Comparison of ENCODE assay signal across 9 cellular contexts in the genomic region with DNA sequence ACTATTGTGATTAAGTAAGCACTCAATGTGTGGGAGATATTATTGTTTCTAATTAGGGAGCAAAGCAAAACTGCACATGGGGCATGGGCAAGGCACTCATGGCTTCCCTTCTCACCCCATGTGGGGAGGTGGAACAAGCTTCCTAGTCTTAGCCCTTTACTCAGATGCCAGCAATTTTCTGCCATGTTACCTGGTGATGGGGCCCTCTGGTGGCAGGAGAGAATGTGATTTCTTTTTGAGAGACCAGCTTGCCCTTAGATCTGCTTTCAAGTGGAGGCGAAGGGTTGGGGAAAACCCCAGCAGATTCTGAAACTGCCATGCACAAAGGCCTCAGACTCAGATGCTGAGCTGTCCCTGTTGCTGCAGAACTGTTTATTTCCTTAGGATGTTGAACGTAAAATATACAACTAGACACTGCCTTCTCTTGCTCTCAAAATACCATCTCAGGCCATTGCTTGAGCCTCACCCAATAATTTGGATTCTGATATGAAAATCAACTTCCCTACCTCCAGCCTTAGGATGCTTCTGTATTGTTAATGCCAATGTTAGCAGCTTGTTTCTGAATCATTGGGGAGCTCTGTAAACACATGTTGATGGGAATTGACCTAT.
DNase-seq lines count a peak whose midpoint lies in the region; ATAC-seq and TF ChIP-seq lines count a peak whose summit lies in the region.
"Had no signal": no experiment of that assay in that cellular context is flagged by ENCODE, and none has a peak within 500 bp of the region (broad histone marks: within the 10 kb centered on the region; RNA-seq: fewer than 3 reads in every experiment).

No MANE protein-coding gene starts in this region.

- H3K4me1 ChIP-seq in left lung: peaks cover 0 to 17% of the 10 kb centered on the region in 2 donors

- intact Hi-C loops in left lung (cut with DNase I): no loop called here

- H3K27ac ChIP-seq in left lung: no peak overlapping the region
- H3K27ac ChIP-seq: BLaER1 treated with 17β-estradiol and CSF1 and Interleukin-3, amounts not matched to agents 10 nM and 100 nM had no signal

- no peak overlapping the region for H3K4me3 ChIP-seq in MG63
- H3K4me3 ChIP-seq in left lung: no peak overlapping the region
- H3K4me3 ChIP-seq: BLaER1 treated with 17β-estradiol and CSF1 and Interleukin-3, amounts not matched to agents 10 nM and 100 nM had no signal

- TF ChIP-seq CTCF in left lung (IDR thresholded peaks at IDR 0.05): peak; percentile 17 to 19

- no peaks in the 10 kb centered on the region for H3K36me3 ChIP-seq in MG63
- H3K36me3 ChIP-seq in left lung: no peaks in the 10 kb centered on the region
- H3K36me3 ChIP-seq: BLaER1 treated with 17β-estradiol and CSF1 and Interleukin-3, amounts not matched to agents 10 nM and 100 nM had no signal

- H3K27me3 ChIP-seq in MG63 (no peaks in the 10 kb centered on the region), left lung (no peaks in the 10 kb centered on the region)
- H3K27me3 ChIP-seq: BLaER1 treated with 17β-estradiol and CSF1 and Interleukin-3, amounts not matched to agents 10 nM and 100 nM had no signal

- peak; percentile 94 for ATAC-seq in left lung

- no peaks in the 10 kb centered on the region for H3K9me3 ChIP-seq in MG63
- H3K9me3 ChIP-seq in left lung: no peaks in the 10 kb centered on the region

- DNase-seq in NCI-H2029 (lab: John Stamatoyannopoulos, UW) (peak; percentile 13), NCI-H2029 treated with DMSO at 0.1 percent for 48 hours (lab: John Stamatoyannopoulos, UW) (no peak), HCEC 1CT (peak; percentile 37), MG63 (peak; percentile 12), T-helper 2 cell (peak in 4 of 5 experiments; percentile 44 to 96 (median 54)), astrocyte of the hippocampus (ENCODE audit: low read depth, low spot score) (peak; percentile 50), left lung (no peak)
- peak; percentile 39 to 49 for DNase-seq in stimulated activated CD8-positive, alpha-beta memory T cell treated with anti-CD3 and anti-CD28 coated beads, Interleukin-2, amount 100 ng/mL, for 48 hours (ENCODE audit: low read depth in 2 of 2)

Comparison
In these comparisons a context has a peak if more than half of its experiments do, and no peak if none do; other contexts are left out.
1. DNase-seq: peak in NCI-H2029 (single experiment), HCEC 1CT (single experiment), MG63 (single experiment), T-helper 2 cell (4 of 5), astrocyte of the hippocampus (single experiment) and stimulated activated CD8-positive, alpha-beta memory T cell treated with anti-CD3 and anti-CD28 coated beads, Interleukin-2, amount 100 ng/mL, for 48 hours (2 of 2); none in NCI-H2029 treated with DMSO at 0.1 percent for 48 hours (single experiment) and left lung (0 of 2).